ENCODE assay signal across 17 cellular contexts in the genomic region with DNA sequence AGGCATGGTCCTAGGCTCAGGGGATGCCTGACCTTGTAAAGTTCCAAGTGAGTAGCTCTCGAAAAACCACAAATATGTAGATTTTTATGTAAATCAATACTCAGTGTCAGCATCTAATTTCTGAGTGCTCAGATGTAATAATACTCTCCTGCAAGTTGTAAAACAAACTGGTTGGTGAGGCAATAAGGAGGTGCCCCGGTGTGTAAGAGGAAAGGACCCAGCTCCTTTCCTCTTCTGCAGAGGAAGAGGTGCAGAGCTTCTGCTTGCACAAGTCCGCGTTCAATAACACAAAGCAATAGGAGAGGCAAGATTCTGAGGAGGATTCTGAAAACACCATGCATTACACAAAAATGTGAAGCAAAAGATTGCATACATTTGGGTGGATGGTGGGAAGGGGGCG. TPM values are rescaled to one million over a fixed set of nuclear protein-coding genes. Genes with fewer than 3 reads are reported as not detected.
DNase-seq lines count a peak whose midpoint lies in the region; ATAC-seq and TF ChIP-seq lines count a peak whose summit lies in the region.
"Had no signal": no experiment of that assay in that cellular context is flagged by ENCODE, and none has a peak within 500 bp of the region (broad histone marks: within the 10 kb centered on the region; RNA-seq: fewer than 3 reads in every experiment).

No MANE protein-coding gene starts in this region.

- DNase-seq in NOMO-1 treated with DMSO at 0.1 percent for 48 hours (lab: John Stamatoyannopoulos, UW; ENCODE audit: unreplicated experiment) (peak; percentile 7), NOMO-1 treated with dmso at 0.1 percent for 144 hours (lab: John Stamatoyannopoulos, UW; ENCODE audit: unreplicated experiment) (no peak), AML-193 (lab: John Stamatoyannopoulos, UW) (peak; percentile 67 to 72), SKM-1 (lab: John Stamatoyannopoulos, UW; ENCODE audit: unreplicated experiment) (peak; percentile 46), mesenchymal stem cell (no peak)
- DNase-seq in stimulated activated naive B cell treated with anti-CD40 and anti-IgM and Interleukin-4, amounts not matched to agents 10 μg/mL and 1 μg/mL and 100 μg/mL, for 72 hours: no peak
- DNase-seq: CD4-positive, alpha-beta memory T cell; DMS153; DMS79; GDM1; HCEC 1CT had no signal

- H3K36me3 Mint-ChIP-seq in stimulated activated naive B cell treated with anti-CD40 and anti-IgM and Interleukin-4, amounts not matched to agents 10 μg/mL and 1 μg/mL and 100 μg/mL, for 72 hours: no peaks in the 10 kb centered on the region
- H3K36me3 Mint-ChIP-seq: CD14-positive monocyte; CD4-positive, alpha-beta memory T cell had no signal

- H2BK15ac ChIP-seq in mesenchymal stem cell (ENCODE audit: low read depth, poor library complexity, severe bottlenecking): no peak overlapping the region

- no peak overlapping the region for H3K4me2 ChIP-seq in mesenchymal stem cell (ENCODE audit: low read length, poor library complexity, severe bottlenecking)
- H3K4me2 ChIP-seq: A549, BLaER1, GM23338 had no signal

- H2AFZ ChIP-seq in mesenchymal stem cell (ENCODE audit: low read depth, low read length): no peak overlapping the region
- H2AFZ ChIP-seq: GM23338 had no signal

- H3K14ac ChIP-seq in mesenchymal stem cell (ENCODE audit: low read length in 2 of 2): no peak overlapping the region

- TF ChIP-seq CTCF in neutrophil (IDR thresholded peaks at IDR 0.05): no peak

- H3K4me1 Mint-ChIP-seq in stimulated activated naive B cell treated with anti-CD40 and anti-IgM and Interleukin-4, amounts not matched to agents 10 μg/mL and 1 μg/mL and 100 μg/mL, for 72 hours: peaks cover 20 to 30% of the 10 kb centered on the region in 2 donors

- H3K36me3 ChIP-seq in neutrophil: no peaks in the 10 kb centered on the region
- no peaks in the 10 kb centered on the region for H3K36me3 ChIP-seq in mesenchymal stem cell (ENCODE audit: control insufficient read depth in 1 of 2, insufficient read depth in 2 of 2, low read depth in 1 of 2, low read length in 2 of 2)
- H3K36me3 ChIP-seq: BLaER1 had no signal

- no peaks in the 10 kb centered on the region for H3K9me3 ChIP-seq in neutrophil
- H3K9me3 ChIP-seq in mesenchymal stem cell (ENCODE audit: control insufficient read depth, low read length): no peaks in the 10 kb centered on the region
- H3K9me3 ChIP-seq: A549, BLaER1 had no signal

- no peak overlapping the region for H2AK5ac ChIP-seq in mesenchymal stem cell (ENCODE audit: low read length, severe bottlenecking)

- no peak overlapping the region for H2BK12ac ChIP-seq in mesenchymal stem cell (ENCODE audit: low read length in 2 of 2)

- H3K23ac ChIP-seq in mesenchymal stem cell (ENCODE audit: low read length in 2 of 2): no peak overlapping the region

- no peak overlapping the region for H3K27ac Mint-ChIP-seq in stimulated activated naive B cell treated with anti-CD40 and anti-IgM and Interleukin-4, amounts not matched to agents 10 μg/mL and 1 μg/mL and 100 μg/mL, for 72 hours
- H3K27ac Mint-ChIP-seq: CD14-positive monocyte; CD4-positive, alpha-beta memory T cell; GM23338 had no signal

- no peaks in the 10 kb centered on the region for H3K27me3 Mint-ChIP-seq in stimulated activated naive B cell treated with anti-CD40 and anti-IgM and Interleukin-4, amounts not matched to agents 10 μg/mL and 1 μg/mL and 100 μg/mL, for 72 hours

- H3K4me3 ChIP-seq in neutrophil (ENCODE audit: low read depth in 1 of 2, low read length in 1 of 2) (peak overlapping the region; percentile 29 to 34), mesenchymal stem cell (ENCODE audit: insufficient read depth in 1 of 2, low read depth in 1 of 2, low read length in 2 of 2) (no peak overlapping the region)
- H3K4me3 ChIP-seq: A549, BLaER1, GM23338 had no signal

- no peak overlapping the region for H2BK120ac ChIP-seq in mesenchymal stem cell (ENCODE audit: low read depth, low read length)

- H3K79me1 ChIP-seq in mesenchymal stem cell (replicated peaks; ENCODE audit: low read length, poor library complexity, severe bottlenecking): no peaks in the 10 kb centered on the region

- H3K4me1 ChIP-seq in neutrophil (ENCODE audit: control insufficient read depth in 1 of 2, insufficient read depth in 1 of 2, low read depth in 1 of 2, low read length in 1 of 2): peaks cover 70 to 96% of the 10 kb centered on the region in 2 experiments
- H3K4me1 ChIP-seq in mesenchymal stem cell (ENCODE audit: control insufficient read depth, insufficient read depth, low read depth, low read length): no peaks in the 10 kb centered on the region

- H2BK5ac ChIP-seq in mesenchymal stem cell (ENCODE audit: low read depth, low read length, poor library complexity, severe bottlenecking): no peak overlapping the region

- no peak overlapping the region for H3K4ac ChIP-seq in mesenchymal stem cell (ENCODE audit: low read depth in 1 of 2, low read length in 2 of 2)

- no peaks in the 10 kb centered on the region for H3K27me3 ChIP-seq in neutrophil
- H3K27me3 ChIP-seq in mesenchymal stem cell (ENCODE audit: control insufficient read depth in 1 of 2, insufficient read depth in 1 of 2, low read length in 2 of 2): peaks cover 6 to 11% of the 10 kb centered on the region in 2 experiments
- H3K27me3 ChIP-seq: BLaER1 had no signal

- H4K8ac ChIP-seq in mesenchymal stem cell (ENCODE audit: low read length): no peak overlapping the region

- ATAC-seq in stimulated activated naive B cell treated with anti-CD40 and anti-IgM and Interleukin-4, amounts not matched to agents 10 μg/mL and 1 μg/mL and 100 μg/mL, for 72 hours (replicated peaks): no peak
- ATAC-seq: A549, GM23338 had no signal

- no peak overlapping the region for H4K91ac ChIP-seq in mesenchymal stem cell (ENCODE audit: low read length)

- H3K27ac ChIP-seq in neutrophil (peak overlapping the region; percentile 89), mesenchymal stem cell (ENCODE audit: low read length, poor library complexity, severe bottlenecking) (no peak overlapping the region)
- H3K27ac ChIP-seq: 22Rv1, A549, BLaER1 had no signal

- H3K4me3 Mint-ChIP-seq in stimulated activated naive B cell treated with anti-CD40 and anti-IgM and Interleukin-4, amounts not matched to agents 10 μg/mL and 1 μg/mL and 100 μg/mL, for 72 hours: no peak overlapping the region
- H3K4me3 Mint-ChIP-seq: CD14-positive monocyte; CD4-positive, alpha-beta memory T cell; GM23338 had no signal

- H3K9me3 Mint-ChIP-seq in stimulated activated naive B cell treated with anti-CD40 and anti-IgM and Interleukin-4, amounts not matched to agents 10 μg/mL and 1 μg/mL and 100 μg/mL, for 72 hours: no peaks in the 10 kb centered on the region
- H3K9me3 Mint-ChIP-seq: GM23338 had no signal

- H3K18ac ChIP-seq in mesenchymal stem cell (ENCODE audit: low read depth in 1 of 2, low read length in 2 of 2): no peak overlapping the region

- no peak overlapping the region for H3K9ac ChIP-seq in mesenchymal stem cell (ENCODE audit: low read length)
- H3K9ac ChIP-seq: BLaER1 had no signal

- WGBS in mesenchymal stem cell: 99% methylated on average over 3 of the region's 5 CpGs

RNA-seq across cellular contexts. Expression of gene ENPP6, which starts 43.6 kb away (rescaled TPM):
- polyA plus RNA-seq in mesenchymal stem cell (2013, experiment 1 of 2): not detected
- polyA plus RNA-seq in mesenchymal stem cell (2013, experiment 2 of 2): not detected
- polyA plus RNA-seq: A549; CD4-positive, alpha-beta memory T cell had no signal

Comparison
In these comparisons a context has a peak if more than half of its experiments do, and no peak if none do; other contexts are left out.
1. DNase-seq: peak in NOMO-1 treated with DMSO at 0.1 percent for 48 hours (single experiment), AML-193 (2 of 2) and SKM-1 (single experiment); none in NOMO-1 treated with dmso at 0.1 percent for 144 hours (single experiment), mesenchymal stem cell (single experiment) and stimulated activated naive B cell treated with anti-CD40 and anti-IgM and Interleukin-4, amounts not matched to agents 10 μg/mL and 1 μg/mL and 100 μg/mL, for 72 hours (single experiment).
2. H3K4me3 ChIP-seq: peak in neutrophil (2 of 2); none in mesenchymal stem cell (0 of 2).